In genomic region chr10:86225098-86225782, GRCh38 we compare ENCODE assay signal across 13 cellular contexts.
DNase-seq lines count a peak whose midpoint lies in the region; ATAC-seq and TF ChIP-seq lines count a peak whose summit lies in the region.
"Had no signal": no experiment of that assay in that cellular context is flagged by ENCODE, and none has a peak within 500 bp of the region (broad histone marks: within the 10 kb centered on the region; RNA-seq: fewer than 3 reads in every experiment).

No MANE protein-coding gene starts in this region.

- no peak overlapping the region for H3K4me2 ChIP-seq in OCI-LY7 (ENCODE audit: low read length)

- no peaks in the 10 kb centered on the region for H3K9me3 Mint-ChIP-seq in activated T-helper 17 cell treated with anti-CD3 and anti-CD28 coated beads, Interleukin-2, amount 50 U/mL, for 72 hours
- no peaks in the 10 kb centered on the region for H3K9me3 Mint-ChIP-seq in CD8-positive, alpha-beta memory T cell
- H3K9me3 Mint-ChIP-seq: activated CD8-positive, alpha-beta T cell treated with anti-CD3 and anti-CD28 coated beads for 36 hours; natural killer cell had no signal

- H4K20me1 ChIP-seq in OCI-LY7 (ENCODE audit: insufficient read depth, low read length): no peaks in the 10 kb centered on the region

- POLR2A ChIA-PET in CD8-positive, alpha-beta memory T cell (lab: Charles Lee): no interaction called here
- POLR2A ChIA-PET in OCI-LY7 (lab: Charles Lee): interaction anchor here (0.7 kb wide), 1 partner anchor 33 kb away, joined by 3 read pairs; no protein-coding TSS in a partner anchor

- DNase-seq in Daoy (ENCODE audit: low read depth) (peak; percentile 57), HL-60 (ENCODE audit: low read depth in 1 of 2, low spot score in 1 of 2) (peak in 1 of 2 experiments; percentile 52), iris pigment epithelial cell (ENCODE audit: low read depth) (peak; percentile 51), cerebellar cortex (ENCODE audit: low spot score) (no peak), head of caudate nucleus (no peak), OCI-LY7 (ENCODE audit: low spot score) (no peak)
- DNase-seq in CD8-positive, alpha-beta memory T cell: no peak
- DNase-seq: activated CD8-positive, alpha-beta T cell treated with anti-CD3 and anti-CD28 coated beads for 36 hours; natural killer cell; stimulated activated CD4-positive, alpha-beta T cell treated with anti-CD3 and anti-CD28 coated beads, Interleukin-4, amount 100 ng/mL, for 1 hour; tibial artery had no signal

- CTCF ChIA-PET in CD8-positive, alpha-beta memory T cell (lab: Charles Lee): no interaction called here
- CTCF ChIA-PET in OCI-LY7 (lab: Charles Lee; ENCODE audit: unreplicated experiment): no interaction called here

- TF ChIP-seq CTCF in HL-60 (IDR thresholded peaks at IDR 0.05; ENCODE audit: insufficient read depth, low read length) (no peak), OCI-LY7 (conservative IDR thresholded peaks at IDR 0.05; ENCODE audit: low read length) (no peak)

- BruUV-seq in OCI-LY7 (replicated peaks; lab: Mats Ljungman, UMichigan): no TSS peak

- H3K36me3 Mint-ChIP-seq in activated T-helper 17 cell treated with anti-CD3 and anti-CD28 coated beads, Interleukin-2, amount 50 U/mL, for 72 hours (ENCODE audit: low read depth): no peaks in the 10 kb centered on the region
- no peaks in the 10 kb centered on the region for H3K36me3 Mint-ChIP-seq in CD8-positive, alpha-beta memory T cell
- H3K36me3 Mint-ChIP-seq: natural killer cell had no signal

- H3K4me3 ChIP-seq in HL-60 (replicated peaks; ENCODE audit: insufficient read depth, low read length) (no peak overlapping the region), OCI-LY7 (ENCODE audit: low read depth, low read length, poor library complexity, severe bottlenecking) (no peak overlapping the region)
- no peak overlapping the region for H3K4me3 ChIP-seq in CD8-positive, alpha-beta memory T cell (ENCODE audit: low read length)
- H3K4me3 ChIP-seq: cardiac muscle cell, tibial artery had no signal

- intact Hi-C loops in head of caudate nucleus (cut with DNase I): no loop called here
- intact Hi-C loops in OCI-LY7 (cut with micrococcal nuclease; ENCODE audit: unreplicated experiment): no loop called here

- no peaks in the 10 kb centered on the region for H3K27me3 ChIP-seq in HL-60 (ENCODE audit: insufficient read depth, poor library complexity, severe bottlenecking)
- no peaks in the 10 kb centered on the region for H3K27me3 ChIP-seq in CD8-positive, alpha-beta memory T cell (ENCODE audit: insufficient read depth, low read length, poor library complexity, severe bottlenecking)
- H3K27me3 ChIP-seq: cardiac muscle cell, tibial artery had no signal

- H3K9me2 ChIP-seq in OCI-LY7 (ENCODE audit: insufficient read depth, low read length): no peaks in the 10 kb centered on the region

- no peak overlapping the region for H2AFZ ChIP-seq in OCI-LY7 (ENCODE audit: low read length)

- ATAC-seq in activated T-helper 17 cell treated with anti-CD3 and anti-CD28 coated beads, Interleukin-2, amount 50 U/mL, for 72 hours (replicated peaks): peak; percentile 27
- ATAC-seq: activated CD8-positive, alpha-beta T cell treated with anti-CD3 and anti-CD28 coated beads for 36 hours; natural killer cell had no signal

- no peak overlapping the region for H3K4me3 Mint-ChIP-seq in activated T-helper 17 cell treated with anti-CD3 and anti-CD28 coated beads, Interleukin-2, amount 50 U/mL, for 72 hours
- H3K4me3 Mint-ChIP-seq in CD8-positive, alpha-beta memory T cell: no peak overlapping the region
- H3K4me3 Mint-ChIP-seq: activated CD8-positive, alpha-beta T cell treated with anti-CD3 and anti-CD28 coated beads for 36 hours; natural killer cell had no signal

- H3K27ac ChIP-seq in HL-60 (replicated peaks): peak overlapping the region; percentile 52
- no peak overlapping the region for H3K27ac ChIP-seq in CD8-positive, alpha-beta memory T cell (ENCODE audit: low read depth, low read length)
- no peak overlapping the region for H3K27ac ChIP-seq in OCI-LY7 (ENCODE audit: low read depth, low read length, poor library complexity, severe bottlenecking)
- H3K27ac ChIP-seq: cardiac muscle cell, tibial artery had no signal

- H3K36me3 ChIP-seq in CD8-positive, alpha-beta memory T cell (ENCODE audit: insufficient read depth, low read length): no peaks in the 10 kb centered on the region
- H3K36me3 ChIP-seq in OCI-LY7 (ENCODE audit: insufficient read depth, low read length): no peaks in the 10 kb centered on the region
- H3K36me3 ChIP-seq: cardiac muscle cell, tibial artery had no signal

- peaks cover 3% of the 10 kb centered on the region for H3K27me3 Mint-ChIP-seq in activated T-helper 17 cell treated with anti-CD3 and anti-CD28 coated beads, Interleukin-2, amount 50 U/mL, for 72 hours
- peaks cover 0 to 3% of the 10 kb centered on the region in 2 donors for H3K27me3 Mint-ChIP-seq in CD8-positive, alpha-beta memory T cell
- H3K27me3 Mint-ChIP-seq: activated CD8-positive, alpha-beta T cell treated with anti-CD3 and anti-CD28 coated beads for 36 hours had no signal

- peaks cover 4% of the 10 kb centered on the region for H3K4me1 Mint-ChIP-seq in activated T-helper 17 cell treated with anti-CD3 and anti-CD28 coated beads, Interleukin-2, amount 50 U/mL, for 72 hours
- H3K4me1 Mint-ChIP-seq in CD8-positive, alpha-beta memory T cell: no peaks in the 10 kb centered on the region
- H3K4me1 Mint-ChIP-seq: natural killer cell had no signal

- no peaks in the 10 kb centered on the region for H3K4me1 ChIP-seq in CD8-positive, alpha-beta memory T cell (ENCODE audit: insufficient read depth, low read length)
- H3K4me1 ChIP-seq in OCI-LY7 (ENCODE audit: insufficient read depth, low read length, poor library complexity, severe bottlenecking): no peaks in the 10 kb centered on the region
- H3K4me1 ChIP-seq: tibial artery had no signal

- no peaks in the 10 kb centered on the region for H3K9me3 ChIP-seq in CD8-positive, alpha-beta memory T cell (ENCODE audit: low read length)
- no peaks in the 10 kb centered on the region for H3K9me3 ChIP-seq in OCI-LY7 (ENCODE audit: low read length)
- H3K9me3 ChIP-seq: tibial artery had no signal

- H3K79me2 ChIP-seq in OCI-LY7 (ENCODE audit: insufficient read depth, low read depth, low read length): no peaks in the 10 kb centered on the region

- peak overlapping the region; percentile 37 for H3K27ac Mint-ChIP-seq in activated T-helper 17 cell treated with anti-CD3 and anti-CD28 coated beads, Interleukin-2, amount 50 U/mL, for 72 hours
- H3K27ac Mint-ChIP-seq in CD8-positive, alpha-beta memory T cell: no peak overlapping the region
- H3K27ac Mint-ChIP-seq: activated CD8-positive, alpha-beta T cell treated with anti-CD3 and anti-CD28 coated beads for 36 hours; natural killer cell had no signal

Comparison
In these comparisons a context has a peak if more than half of its experiments do, and no peak if none do; other contexts are left out.
1. DNase-seq: peak in Daoy (single experiment) and iris pigment epithelial cell (single experiment); none in cerebellar cortex (single experiment), head of caudate nucleus (0 of 42), CD8-positive, alpha-beta memory T cell (0 of 5) and OCI-LY7 (single experiment).